Comparison of ENCODE assay signal across 11 cellular contexts in genomic region chr5:67494186-67494842, GRCh38.
A peak's percentile ranks its signal among the peaks of the same experiment; 100 is the strongest.
DNase-seq lines count a peak whose midpoint lies in the region; ATAC-seq and TF ChIP-seq lines count a peak whose summit lies in the region.
"Had no signal": no experiment of that assay in that cellular context is flagged by ENCODE, and none has a peak within 500 bp of the region (broad histone marks: within the 10 kb centered on the region; RNA-seq: fewer than 3 reads in every experiment).

No MANE protein-coding gene starts in this region.

- no peak overlapping the region for H2AFZ ChIP-seq in neural progenitor cell (replicated peaks)

- H3K4me1 ChIP-seq in right atrium auricular region (no peaks in the 10 kb centered on the region), neural progenitor cell (no peaks in the 10 kb centered on the region), vagina (peaks cover 34% of the 10 kb centered on the region)

- H3K79me2 ChIP-seq in neural progenitor cell (ENCODE audit: low read depth), result no peaks in the 10 kb centered on the region

- H3K4me3 ChIP-seq in right atrium auricular region (no peak overlapping the region), neural progenitor cell (no peak overlapping the region), vagina (no peak overlapping the region), WERI-Rb-1 (ENCODE audit: low read depth, low read length) (no peak overlapping the region)

- H3K36me3 Mint-ChIP-seq in neural progenitor cell, result no peaks in the 10 kb centered on the region
- H3K36me3 Mint-ChIP-seq: activated CD4-positive, alpha-beta memory T cell treated with anti-CD3 and anti-CD28 coated beads for 36 hours; activated naive CD8-positive, alpha-beta T cell had no signal

- H3K27me3 Mint-ChIP-seq in neural progenitor cell (ENCODE audit: insufficient read depth, low read depth), result no peaks in the 10 kb centered on the region
- H3K27me3 Mint-ChIP-seq: activated CD4-positive, alpha-beta memory T cell treated with anti-CD3 and anti-CD28 coated beads for 36 hours; activated naive CD8-positive, alpha-beta T cell; dendritic cell treated with granulocyte-macrophage colony-stimulating factor and Interleukin-4, amounts not matched to agents 40 ng/mL and 50 ng/mL, for 4 days had no signal

- H3K4me1 Mint-ChIP-seq in neural progenitor cell, result peaks cover 10% of the 10 kb centered on the region

- H3K27me3 ChIP-seq in right atrium auricular region (no peaks in the 10 kb centered on the region), neural progenitor cell (no peaks in the 10 kb centered on the region), vagina (no peaks in the 10 kb centered on the region), WERI-Rb-1 (ENCODE audit: insufficient read depth, low read depth, severe bottlenecking) (no peaks in the 10 kb centered on the region)

- peaks cover 2% of the 10 kb centered on the region for H3K9me3 Mint-ChIP-seq in neural progenitor cell

- intact Hi-C loops in Right ventricle myocardium inferior (cut with DNase I) (loop anchor here (5.0 to 10.0 kb wide), 3 partner anchors 200 to 758 kb away; no protein-coding TSS in a partner anchor), vagina (cut with DNase I) (no loop called here)

- H3K4me3 Mint-ChIP-seq in neural progenitor cell, result no peak overlapping the region
- H3K4me3 Mint-ChIP-seq: activated CD4-positive, alpha-beta memory T cell treated with anti-CD3 and anti-CD28 coated beads for 36 hours; activated naive CD8-positive, alpha-beta T cell; dendritic cell treated with granulocyte-macrophage colony-stimulating factor and Interleukin-4, amounts not matched to agents 40 ng/mL and 50 ng/mL, for 4 days had no signal

- no peak overlapping the region for H3K9ac ChIP-seq in neural progenitor cell

- ATAC-seq in Right ventricle myocardium inferior, result peak; percentile 42

- H3K36me3 ChIP-seq in right atrium auricular region (no peaks in the 10 kb centered on the region), neural progenitor cell (no peaks in the 10 kb centered on the region), vagina (no peaks in the 10 kb centered on the region), WERI-Rb-1 (no peaks in the 10 kb centered on the region)

- no peak for TF ChIP-seq POLR2A in vagina (IDR thresholded peaks at IDR 0.05)

- DNase-seq in Right ventricle myocardium inferior (ENCODE audit: missing footprints) (no peak), right atrium auricular region (ENCODE audit: low spot score) (no peak), fibroblast of gingiva (ENCODE audit: low read depth) (peak; percentile 74), neural progenitor cell (ENCODE audit: low spot score) (no peak), vagina (ENCODE audit: extremely low spot score in 2 of 2) (no peak), WERI-Rb-1 (no peak), cortex of kidney (lab: John Stamatoyannopoulos, UW) (no peak), 8988T (no peak)
- DNase-seq: activated CD4-positive, alpha-beta memory T cell treated with anti-CD3 and anti-CD28 coated beads for 36 hours had no signal

- no peaks in the 10 kb centered on the region for H3F3A ChIP-seq in neural progenitor cell (ENCODE audit: low read depth)

- no peak for TF ChIP-seq CTCF in right atrium auricular region (IDR thresholded peaks at IDR 0.05)
- TF ChIP-seq CTCF in neural progenitor cell (IDR thresholded peaks at IDR 0.05), result no peak
- TF ChIP-seq CTCF in vagina (IDR thresholded peaks at IDR 0.05), result no peak
- no peak for TF ChIP-seq CTCF in WERI-Rb-1 (IDR thresholded peaks at IDR 0.05; ENCODE audit: low read depth, low read length)

- H3K4me2 ChIP-seq in neural progenitor cell, result no peak overlapping the region

- peak overlapping the region; percentile 21 for H3K27ac Mint-ChIP-seq in neural progenitor cell
- H3K27ac Mint-ChIP-seq: activated CD4-positive, alpha-beta memory T cell treated with anti-CD3 and anti-CD28 coated beads for 36 hours; activated naive CD8-positive, alpha-beta T cell; dendritic cell treated with granulocyte-macrophage colony-stimulating factor and Interleukin-4, amounts not matched to agents 40 ng/mL and 50 ng/mL, for 4 days had no signal

- H3K9me3 ChIP-seq in right atrium auricular region (peaks cover 0 to under 1% of the 10 kb centered on the region in 2 donors), neural progenitor cell (ENCODE audit: low read depth) (peaks cover 2% of the 10 kb centered on the region), vagina (no peaks in the 10 kb centered on the region), WERI-Rb-1 (ENCODE audit: severe bottlenecking) (peaks cover 1% of the 10 kb centered on the region)

- H3K27ac ChIP-seq in right atrium auricular region (no peak overlapping the region), neural progenitor cell (no peak overlapping the region), vagina (peak overlapping the region; percentile 55), WERI-Rb-1 (no peak overlapping the region)

- no peaks in the 10 kb centered on the region for H4K20me1 ChIP-seq in neural progenitor cell (ENCODE audit: low read depth)
